In the genomic region with DNA sequence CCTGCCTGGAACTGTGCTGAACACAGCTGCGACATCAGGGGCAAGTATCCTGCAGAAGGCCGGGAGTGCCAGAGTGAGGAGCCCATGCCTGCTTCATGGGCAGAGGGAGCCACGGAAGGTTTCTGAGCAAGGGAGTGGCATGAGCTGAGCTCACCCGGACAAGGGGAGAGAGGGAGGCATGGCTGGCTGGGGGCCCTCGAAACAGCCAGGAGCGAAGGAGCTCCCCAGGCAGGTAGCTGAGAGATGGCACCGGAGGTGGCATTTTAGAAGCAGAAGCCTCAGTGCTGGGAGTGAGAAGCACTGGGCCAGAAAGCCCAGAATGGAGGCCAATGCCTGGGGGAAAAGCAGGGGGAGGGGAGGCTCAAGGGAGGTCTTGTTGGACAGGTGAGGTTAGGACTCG, we compare ENCODE assay signal across 23 cellular contexts.
"Had no signal": no experiment of that assay in that cellular context is flagged by ENCODE, and none has a peak within 500 bp of the region (broad histone marks: within the 10 kb centered on the region; RNA-seq: fewer than 3 reads in every experiment).

No MANE protein-coding gene starts in this region.

- H3K9me3 ChIP-seq: lower lobe of right lung, stomach, suprapubic skin, tibial nerve had no signal

- H3K27ac Mint-ChIP-seq: activated CD8-positive, alpha-beta T cell treated with anti-CD3 and anti-CD28 coated beads, Interleukin-2, amount 10 ng/mL, durations not matched to agents 7 days and 5 days; activated T-helper 1 cell treated with anti-CD3 and anti-CD28 coated beads, Interleukin-12 subunit alpha, Interleukin-12 subunit beta, Interleukin-2, Interleukin-4 antibody, amounts not matched to agents 30 ng/mL and 10 ng/mL and 1 ng/mL, durations not matched to agents 14 hours and 24 hours and 36 hours; dendritic cell treated with granulocyte-macrophage colony-stimulating factor and Interleukin-4, amounts not matched to agents 40 ng/mL and 50 ng/mL, for 4 days; naive thymus-derived CD8-positive, alpha-beta T cell; neural progenitor cell had no signal

- H3K27ac ChIP-seq: lower lobe of right lung, neural progenitor cell, stomach, suprapubic skin, tibial nerve, VCaP had no signal

- H2AFZ ChIP-seq: neural progenitor cell had no signal

- H3K27me3 ChIP-seq: neural progenitor cell, stomach, suprapubic skin, tibial nerve had no signal

- DNase-seq: activated CD4-positive, alpha-beta T cell treated with anti-CD3 and anti-CD28 coated beads, Interleukin-2, amount 50 U/mL, for 1 hour; activated CD4-positive, CD25-positive, alpha-beta regulatory T cell treated with anti-CD3 and anti-CD28 coated beads, Interleukin-2, amount 50 U/mL, for 72 hours; activated CD8-positive, alpha-beta T cell treated with anti-CD3 and anti-CD28 coated beads, Interleukin-2, amount 10 ng/mL, durations not matched to agents 7 days and 5 days; activated gamma-delta T cell; aorta; caudate nucleus; effector CD4-positive, alpha-beta T cell; erythroblast; foreskin fibroblast; kidney; lower lobe of right lung; naive thymus-derived CD8-positive, alpha-beta T cell; stimulated activated CD4-positive, alpha-beta T cell treated with anti-CD3 and anti-CD28 coated beads, Interleukin-4, amount 100 ng/mL, for 24 hours; stomach had no signal

- H3K4me2 ChIP-seq: neural progenitor cell had no signal

- H3K9me3 Mint-ChIP-seq: activated naive CD4-positive, alpha-beta T cell treated with anti-CD3 and anti-CD28 coated beads, Interleukin-2, amount 50 U/mL, for 72 hours; activated T-helper 1 cell treated with anti-CD3 and anti-CD28 coated beads, Interleukin-12 subunit alpha, Interleukin-12 subunit beta, Interleukin-2, Interleukin-4 antibody, amounts not matched to agents 30 ng/mL and 10 ng/mL and 1 ng/mL, durations not matched to agents 14 hours and 24 hours and 36 hours; brain; dendritic cell treated with granulocyte-macrophage colony-stimulating factor and Interleukin-4, amounts not matched to agents 40 ng/mL and 50 ng/mL, for 4 days; naive thymus-derived CD8-positive, alpha-beta T cell; neural progenitor cell had no signal

- ATAC-seq: activated CD8-positive, alpha-beta T cell treated with anti-CD3 and anti-CD28 coated beads, Interleukin-2, amount 10 ng/mL, durations not matched to agents 7 days and 5 days; activated naive CD4-positive, alpha-beta T cell treated with anti-CD3 and anti-CD28 coated beads, Interleukin-2, amount 50 U/mL, for 72 hours; left lobe of liver; lower lobe of right lung; naive thymus-derived CD8-positive, alpha-beta T cell had no signal

- H3K9ac ChIP-seq: neural progenitor cell had no signal

- H3K4me3 Mint-ChIP-seq: activated CD8-positive, alpha-beta T cell treated with anti-CD3 and anti-CD28 coated beads, Interleukin-2, amount 10 ng/mL, durations not matched to agents 7 days and 5 days; activated T-helper 1 cell treated with anti-CD3 and anti-CD28 coated beads, Interleukin-12 subunit alpha, Interleukin-12 subunit beta, Interleukin-2, Interleukin-4 antibody, amounts not matched to agents 30 ng/mL and 10 ng/mL and 1 ng/mL, durations not matched to agents 14 hours and 24 hours and 36 hours; brain; dendritic cell treated with granulocyte-macrophage colony-stimulating factor and Interleukin-4, amounts not matched to agents 40 ng/mL and 50 ng/mL, for 4 days; naive thymus-derived CD8-positive, alpha-beta T cell; neural progenitor cell had no signal

- H3K36me3 Mint-ChIP-seq: activated naive CD4-positive, alpha-beta T cell treated with anti-CD3 and anti-CD28 coated beads, Interleukin-2, amount 50 U/mL, for 72 hours; naive thymus-derived CD8-positive, alpha-beta T cell had no signal
